27 cellular contexts compared by ENCODE assay signal in the genomic region with DNA sequence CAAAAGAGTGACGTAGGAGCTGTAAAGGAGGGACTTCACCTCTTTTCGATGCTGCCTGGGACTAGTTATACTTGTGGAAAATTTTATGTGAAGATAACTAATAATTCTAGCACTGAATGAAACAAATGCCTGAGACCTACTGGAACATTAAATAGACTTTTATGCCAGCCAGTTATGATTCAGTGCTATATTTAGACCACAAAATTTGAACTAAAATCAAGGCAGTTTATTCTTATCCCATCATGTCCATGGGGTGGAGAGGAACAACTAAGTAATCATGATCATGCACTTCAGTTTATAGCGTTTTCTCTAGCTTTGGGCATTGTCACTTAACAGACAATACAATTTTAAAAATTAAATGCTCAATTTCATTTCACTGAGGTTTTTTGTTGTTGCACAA.
A peak's percentile ranks its signal among the peaks of the same experiment; 100 is the strongest.
DNase-seq lines count a peak whose midpoint lies in the region; ATAC-seq and TF ChIP-seq lines count a peak whose summit lies in the region.
"Had no signal": no experiment of that assay in that cellular context is flagged by ENCODE, and none has a peak within 500 bp of the region (broad histone marks: within the 10 kb centered on the region; RNA-seq: fewer than 3 reads in every experiment).

No MANE protein-coding gene starts in this region.

- no peaks in the 10 kb centered on the region for H3K9me3 ChIP-seq in CD4-positive, CD25-positive, alpha-beta regulatory T cell (ENCODE audit: control insufficient read depth in 2 of 2, low read length in 2 of 2)
- H3K9me3 ChIP-seq in left ventricle myocardium inferior (replicated peaks) (no peaks in the 10 kb centered on the region), gastrocnemius medialis (no peaks in the 10 kb centered on the region)
- H3K9me3 ChIP-seq: BLaER1, mucosa of descending colon, suprapubic skin had no signal

- ATAC-seq in CD4-positive, CD25-positive, alpha-beta regulatory T cell (ENCODE audit: low read depth in 2 of 2) = no peak
- ATAC-seq in gastrocnemius medialis = peak; percentile 77 to 84
- no peak for ATAC-seq in HG03565 (IDR thresholded peaks at IDR 0.05; ENCODE audit: unreplicated experiment)
- ATAC-seq in HG03432 (IDR thresholded peaks at IDR 0.05; ENCODE audit: unreplicated experiment) = no peak
- ATAC-seq: mucosa of descending colon, SK-N-SH treated with all-trans-retinoic acid at 6 μM for 48 hours had no signal

- peak; percentile 22 to 59 for TF ChIP-seq POLR2A in gastrocnemius medialis (IDR thresholded peaks at IDR 0.05)

- no peak for DNase-seq in CD4-positive, CD25-positive, alpha-beta regulatory T cell
- peak; percentile 18 for DNase-seq in cerebellum (ENCODE audit: low spot score)
- no peak for DNase-seq in left ventricle myocardium inferior
- DNase-seq in gastrocnemius medialis = no peak
- no peak for DNase-seq in stimulated activated CD4-positive, alpha-beta T cell treated with anti-CD3 and anti-CD28 coated beads, Interleukin-4, amount 100 ng/mL, for 4 hours
- DNase-seq in NCI-H2107 treated with DMSO at 0.1 percent for 48 hours (lab: John Stamatoyannopoulos, UW; ENCODE audit: unreplicated experiment) = no peak
- DNase-seq: activated CD4-positive, alpha-beta T cell treated with anti-CD3 and anti-CD28 coated beads, Interleukin-2, amount 50 U/mL, for 1 hour; activated naive CD8-positive, alpha-beta T cell treated with anti-CD3 and anti-CD28 coated beads for 36 hours; cerebellar nuclear complex; effector CD4-positive, alpha-beta T cell; foreskin melanocyte; hypothalamus; mucosa of descending colon; NCI-H1105; NCI-H1930; NCI-H2227 treated with DMSO at 0.1 percent for 48 hours; NCI-H748 treated with DMSO at 0.1 percent for 48 hours; posterior cingulate gyrus; stimulated activated CD4-positive, alpha-beta T cell treated with anti-CD3 and anti-CD28 coated beads, Interleukin-1b, Interleukin-23, amount 100 ng/mL, for 48 hours had no signal

- in situ Hi-C loops in gastrocnemius medialis (cut with MboI; ENCODE audit: low sequenced_read_pairs in 4 of 4) = no loop called here

- H3K27ac Mint-ChIP-seq in CD4-positive, CD25-positive, alpha-beta regulatory T cell = peak overlapping the region in 2 of 3 donors; percentile 17 to 81
- H3K27ac Mint-ChIP-seq: activated naive CD8-positive, alpha-beta T cell treated with anti-CD3 and anti-CD28 coated beads for 36 hours had no signal

- no peaks in the 10 kb centered on the region for H3K27me3 Mint-ChIP-seq in CD4-positive, CD25-positive, alpha-beta regulatory T cell
- H3K27me3 Mint-ChIP-seq: activated naive CD8-positive, alpha-beta T cell treated with anti-CD3 and anti-CD28 coated beads for 36 hours; IgD-negative memory B cell had no signal

- peaks cover 21% of the 10 kb centered on the region for H3K4me1 ChIP-seq in CD4-positive, CD25-positive, alpha-beta regulatory T cell (ENCODE audit: control insufficient read depth, insufficient read depth, low read length, poor library complexity, severe bottlenecking)
- H3K4me1 ChIP-seq in left ventricle myocardium inferior (peaks cover 67% of the 10 kb centered on the region), gastrocnemius medialis (peaks cover 72 to 74% of the 10 kb centered on the region in 2 donors)
- H3K4me1 ChIP-seq: BLaER1 had no signal

- intact Hi-C loops in left ventricle myocardium inferior (cut with micrococcal nuclease) (no loop called here), gastrocnemius medialis (cut with DNase I; ENCODE audit: low total_unique reads) (loop anchor here (5.0 kb wide), 1 partner anchor 413 kb away; no protein-coding TSS in a partner anchor)

- no peak overlapping the region for H3K4me3 Mint-ChIP-seq in CD4-positive, CD25-positive, alpha-beta regulatory T cell
- H3K4me3 Mint-ChIP-seq: activated naive CD8-positive, alpha-beta T cell treated with anti-CD3 and anti-CD28 coated beads for 36 hours; IgD-negative memory B cell; neural crest cell had no signal

- H3K36me3 ChIP-seq in CD4-positive, CD25-positive, alpha-beta regulatory T cell (ENCODE audit: control insufficient read depth, insufficient read depth, low read length) = peaks cover 3% of the 10 kb centered on the region
- no peaks in the 10 kb centered on the region for H3K36me3 ChIP-seq in left ventricle myocardium inferior
- no peaks in the 10 kb centered on the region for H3K36me3 ChIP-seq in gastrocnemius medialis
- H3K36me3 ChIP-seq: BLaER1, suprapubic skin had no signal

- H3K4me3 ChIP-seq in CD4-positive, CD25-positive, alpha-beta regulatory T cell (ENCODE audit: low read depth, low read length) = no peak overlapping the region
- H3K4me3 ChIP-seq in left ventricle myocardium inferior (peak overlapping the region; percentile 2), gastrocnemius medialis (peak overlapping the region in 3 of 4 donors; percentile 4 to 11 (median 8))
- H3K4me3 ChIP-seq: BLaER1, mucosa of descending colon, suprapubic skin had no signal

- peaks cover 40 to 59% (median 43%) of the 10 kb centered on the region in 4 donors for H3K4me1 Mint-ChIP-seq in CD4-positive, CD25-positive, alpha-beta regulatory T cell

- H3K27me3 ChIP-seq in CD4-positive, CD25-positive, alpha-beta regulatory T cell (ENCODE audit: control insufficient read depth, insufficient read depth, low read length) = no peaks in the 10 kb centered on the region
- H3K27me3 ChIP-seq in left ventricle myocardium inferior (ENCODE audit: low read depth) (no peaks in the 10 kb centered on the region), gastrocnemius medialis (no peaks in the 10 kb centered on the region)
- H3K27me3 ChIP-seq: BLaER1, suprapubic skin had no signal

- no peaks in the 10 kb centered on the region for H3K9me3 Mint-ChIP-seq in CD4-positive, CD25-positive, alpha-beta regulatory T cell
- H3K9me3 Mint-ChIP-seq: activated naive CD8-positive, alpha-beta T cell treated with anti-CD3 and anti-CD28 coated beads for 36 hours; IgD-negative memory B cell; neural crest cell had no signal

- H3K36me3 Mint-ChIP-seq in CD4-positive, CD25-positive, alpha-beta regulatory T cell = peaks cover 20% of the 10 kb centered on the region

- no peak overlapping the region for H3K27ac ChIP-seq in CD4-positive, CD25-positive, alpha-beta regulatory T cell (ENCODE audit: insufficient read depth, low read length, poor library complexity, severe bottlenecking)
- H3K27ac ChIP-seq in left ventricle myocardium inferior (replicated peaks) = peak overlapping the region; percentile 66
- peak overlapping the region; percentile 81 to 92 (median 90) for H3K27ac ChIP-seq in gastrocnemius medialis
- H3K27ac ChIP-seq: BLaER1, suprapubic skin, VCaP had no signal

- TF ChIP-seq CTCF in left ventricle myocardium inferior (IDR thresholded peaks at IDR 0.05; ENCODE audit: borderline replicate concordance) = no peak
- peak in 1 of 5 experiments; percentile 3 for TF ChIP-seq CTCF in gastrocnemius medialis (IDR thresholded peaks at IDR 0.05 in 4 of 5, conservative IDR thresholded peaks at IDR 0.05 in 1 of 5)

Comparison
In these comparisons a context has a peak if more than half of its experiments do, and no peak if none do; other contexts are left out.
1. ATAC-seq: peak in gastrocnemius medialis (2 of 2); none in CD4-positive, CD25-positive, alpha-beta regulatory T cell (0 of 2), HG03565 (single experiment) and HG03432 (single experiment).